Comparison of ENCODE assay signal across 8 cellular contexts in the genomic region with DNA sequence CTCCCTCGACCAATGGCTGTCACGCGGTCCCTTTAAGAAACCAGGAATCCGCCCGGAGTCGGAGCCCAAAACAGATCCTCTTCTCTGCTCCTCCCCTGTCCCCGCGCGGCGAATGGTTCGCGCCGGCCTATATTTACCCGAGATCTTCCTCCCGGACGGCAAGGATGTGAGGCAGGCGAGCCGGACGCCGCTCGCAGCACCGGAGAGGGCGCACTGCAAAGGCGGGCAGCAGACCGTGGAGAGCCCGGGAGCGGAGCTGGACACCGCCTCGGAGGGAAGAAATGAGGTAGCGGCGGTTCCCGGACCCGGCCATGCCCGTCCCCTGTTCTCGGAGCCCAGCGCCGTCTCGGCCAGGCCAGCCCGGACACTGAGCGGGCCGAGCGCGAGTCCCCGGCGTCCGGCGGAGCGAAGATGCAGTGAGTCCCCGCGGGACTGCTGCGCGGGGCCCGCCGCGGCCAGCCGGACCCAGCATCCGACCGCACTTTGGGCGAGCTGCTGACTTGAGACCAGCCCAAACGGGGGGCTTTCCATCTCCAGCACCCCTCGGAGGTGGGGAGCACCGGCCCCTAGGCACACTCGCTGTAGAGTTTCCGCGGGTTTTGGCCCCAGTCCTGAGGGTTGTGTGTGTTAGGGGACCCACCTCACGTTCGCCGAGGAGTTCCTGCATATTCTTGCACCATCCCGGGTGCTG. TPM values are rescaled to one million over a fixed set of nuclear protein-coding genes. Genes with fewer than 3 reads are reported as not detected.
A peak's percentile ranks its signal among the peaks of the same experiment; 100 is the strongest.
DNase-seq lines count a peak whose midpoint lies in the region; ATAC-seq and TF ChIP-seq lines count a peak whose summit lies in the region.

A gene with protein sequence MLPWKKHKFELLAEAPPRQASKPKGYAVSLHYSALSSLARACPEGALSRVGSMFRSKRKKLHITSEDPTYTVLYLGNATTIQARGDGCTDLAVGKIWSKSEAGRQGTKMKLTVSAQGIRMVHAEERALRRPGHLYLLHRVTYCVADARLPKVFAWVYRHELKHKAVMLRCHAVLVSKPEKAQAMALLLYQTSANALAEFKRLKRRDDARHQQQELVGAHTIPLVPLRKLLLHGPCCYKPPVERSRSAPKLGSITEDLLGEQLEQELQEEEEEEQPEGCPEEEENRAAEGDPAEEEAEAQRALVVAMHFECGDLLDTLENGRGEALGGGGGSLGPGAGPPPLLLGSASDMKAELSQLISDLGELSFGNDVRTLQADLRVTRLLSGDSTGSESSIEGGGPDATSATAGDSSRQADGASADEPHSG (plus strand): TSS at position 161 of the 691 bp plus-strand sequence. CDS start 944 bp downstream, outside the sequence.

- intact Hi-C loops in Panc1 (cut with micrococcal nuclease; ENCODE audit: unreplicated experiment), result loop anchor here (10.0 kb wide), 3 partner anchors 189 to 839 kb away; no protein-coding TSS in a partner anchor
- intact Hi-C loops in esophagus muscularis mucosa (cut with DNase I), result loop anchor here (2.0 to 10.0 kb wide), 4 partner anchors 86 to 839 kb away; no protein-coding TSS in a partner anchor

- POLR2A ChIA-PET in Panc1 (lab: Charles Lee), result interaction anchor here (0.5 to 0.6 kb wide), 3 partner anchors 124 to 579 kb away, joined by 3 to 10 read pairs (median 6); no protein-coding TSS in a partner anchor

- TF ChIP-seq CTCF in Panc1 (IDR thresholded peaks at IDR 0.05) (peak; percentile 36), esophagus muscularis mucosa (IDR thresholded peaks at IDR 0.05) (peak; percentile 16 to 32 (median 20))

- no peaks in the 10 kb centered on the region for H3K9me3 ChIP-seq in Panc1 (ENCODE audit: control insufficient read depth, insufficient read depth, low read depth, low read length)
- H3K9me3 ChIP-seq in esophagus muscularis mucosa, result no peaks in the 10 kb centered on the region
- H3K9me3 ChIP-seq in muscle layer of colon (ENCODE audit: low read length), result no peaks in the 10 kb centered on the region

- H3K27me3 ChIP-seq in Panc1 (ENCODE audit: control insufficient read depth, insufficient read depth, low read length), result no peaks in the 10 kb centered on the region
- H3K27me3 ChIP-seq in esophagus muscularis mucosa, result no peaks in the 10 kb centered on the region
- no peaks in the 10 kb centered on the region for H3K27me3 ChIP-seq in muscle layer of colon (ENCODE audit: control insufficient read depth in 1 of 2, insufficient read depth in 2 of 2, low read length in 2 of 2)

- no TSS peak for BruUV-seq in Panc1 (replicated peaks; lab: Mats Ljungman, UMichigan)

- ATAC-seq in Panc1, result peak; percentile 78
- ATAC-seq in activated T-cell treated with anti-CD3 and anti-CD28 coated beads, Interleukin-2, amount 50 U/mL, for 72 hours (replicated peaks in 1 of 2), result peak; percentile 63 to 64

- CTCF ChIA-PET in Panc1 (lab: Charles Lee), result interaction anchor here (0.9 kb wide), 1 partner anchor 421 kb away, joined by 4 read pairs; no protein-coding TSS in a partner anchor

- peak within 1 kb of the TSS; percentile 72 to 91 for H3K4me3 ChIP-seq in Panc1 (ENCODE audit: low read depth in 2 of 2, low read length in 2 of 2)
- H3K4me3 ChIP-seq in esophagus muscularis mucosa, result peak within 1 kb of the TSS; percentile 73 to 82 (median 82)
- H3K4me3 ChIP-seq in muscle layer of colon (ENCODE audit: low read depth in 1 of 2, low read length in 2 of 2), result peak within 1 kb of the TSS; percentile 48 to 85

- H3K9me3 Mint-ChIP-seq in activated T-cell treated with anti-CD3 and anti-CD28 coated beads, Interleukin-2, amount 50 U/mL, for 72 hours, result no peaks in the 10 kb centered on the region

- H3K4me3 Mint-ChIP-seq in activated T-cell treated with anti-CD3 and anti-CD28 coated beads, Interleukin-2, amount 50 U/mL, for 72 hours, result peak within 1 kb of the TSS; percentile 97

- H3K4me1 ChIP-seq in Panc1 (ENCODE audit: control insufficient read depth, insufficient read depth, low read length) (peaks cover 45% of the 10 kb centered on the region), esophagus muscularis mucosa (peaks cover 37 to 64% (median 54%) of the 10 kb centered on the region in 4 donors), muscle layer of colon (ENCODE audit: insufficient read depth, low read length) (peaks cover 38% of the 10 kb centered on the region)

- peak; percentile 85 for TF ChIP-seq POLR2A in esophagus muscularis mucosa (IDR thresholded peaks at IDR 0.05; ENCODE audit: low read depth)

- peaks cover 73% of the 10 kb centered on the region for H3K4me1 Mint-ChIP-seq in activated T-cell treated with anti-CD3 and anti-CD28 coated beads, Interleukin-2, amount 50 U/mL, for 72 hours (ENCODE audit: low read depth)

- WGBS in esophagus muscularis mucosa, result 0% methylated on average over 24 of the region's 69 CpGs

- H3K36me3 Mint-ChIP-seq in activated T-cell treated with anti-CD3 and anti-CD28 coated beads, Interleukin-2, amount 50 U/mL, for 72 hours (ENCODE audit: insufficient read depth in 2 of 2), result peaks cover 2% of the 10 kb centered on the region in 2 donors

- H3K36me3 ChIP-seq in Panc1 (ENCODE audit: control insufficient read depth, insufficient read depth, low read length) (no peaks in the 10 kb centered on the region), esophagus muscularis mucosa (no peaks in the 10 kb centered on the region), muscle layer of colon (ENCODE audit: insufficient read depth, low read length) (no peaks in the 10 kb centered on the region)

- H3K27ac Mint-ChIP-seq in activated T-cell treated with anti-CD3 and anti-CD28 coated beads, Interleukin-2, amount 50 U/mL, for 72 hours, result peak within 1 kb of the TSS; percentile 36

- DNase-seq in Ammon's horn (ENCODE audit: low spot score), result peak; percentile 91
- peak; percentile 75 for DNase-seq in GM19238 (ENCODE audit: insufficient read length, low spot score)
- peak; percentile 93 for DNase-seq in HuH-7.5 (ENCODE audit: low spot score)
- DNase-seq in Panc1 (ENCODE audit: low read depth, low spot score), result peak; percentile 78
- DNase-seq in activated T-cell treated with anti-CD3 and anti-CD28 coated beads, Interleukin-2, amount 50 U/mL, for 72 hours, result peak; percentile 86 to 89
- peak; percentile 99 for DNase-seq in esophagus muscularis mucosa (ENCODE audit: extremely low spot score)
- peak; percentile 43 to 69 for DNase-seq in stimulated activated CD8-positive, alpha-beta memory T cell treated with anti-CD3 and anti-CD28 coated beads, Interleukin-7, amount 100 ng/mL, for 1 hour (ENCODE audit: low read depth in 2 of 2)

- no peak for TF ChIP-seq EP300 in esophagus muscularis mucosa (IDR thresholded peaks at IDR 0.05)

- peak within 1 kb of the TSS; percentile 26 for H3K9ac ChIP-seq in muscle layer of colon (ENCODE audit: low read length)

- H3K27ac ChIP-seq in Panc1 (ENCODE audit: low read length) (peak within 1 kb of the TSS; percentile 77), esophagus muscularis mucosa (replicated peaks in 1 of 4) (peak within 1 kb of the TSS; percentile 83 to 88 (median 84)), muscle layer of colon (ENCODE audit: low read depth, low read length) (peak within 1 kb of the TSS; percentile 73)

- in situ Hi-C loops in Panc1 (cut with HindIII; ENCODE audit: low pct_unique_long_range_greater_than_20kb, low sequenced_read_pairs), result no loop called here

- peaks cover 48% of the 10 kb centered on the region for H3K27me3 Mint-ChIP-seq in activated T-cell treated with anti-CD3 and anti-CD28 coated beads, Interleukin-2, amount 50 U/mL, for 72 hours (ENCODE audit: low read depth)

RNA-seq across cellular contexts. Expression of the gene that starts here (rescaled TPM):
- total RNA-seq in Panc1 (2021; ENCODE audit: unreplicated experiment) (51.4 TPM), esophagus muscularis mucosa (10 to 100 TPM; 24.5 to 42.8 (median 32.5) TPM)
- polyA plus RNA-seq in Panc1 (2012; ENCODE audit: insufficient read length), result 76.9 TPM
- 10 to 100 TPM in 1 of 2 donors, 1 to 10 TPM in 1; 5.4 to 13.4 TPM for total RNA-seq in activated T-cell treated with anti-CD3 and anti-CD28 coated beads, Interleukin-2, amount 50 U/mL, for 72 hours

Comparison
In these comparisons a context has a peak if more than half of its experiments do, and no peak if none do; other contexts are left out.
1. Peak in every context shown above with its lines: DNase-seq, ATAC-seq, H3K4me3 ChIP-seq and H3K27ac ChIP-seq.